12 cellular contexts compared by ENCODE assay signal in genomic region chr22:17775781-17776470, GRCh38. TPM values are rescaled to one million over a fixed set of nuclear protein-coding genes. Genes with fewer than 3 reads are reported as not detected.
DNase-seq lines count a peak whose midpoint lies in the region; ATAC-seq lines count a peak whose summit lies in the region.
"Had no signal": no experiment of that assay in that cellular context is flagged by ENCODE, and none has a peak within 500 bp of the region (broad histone marks: within the 10 kb centered on the region; RNA-seq: fewer than 3 reads in every experiment).

No MANE protein-coding gene starts in this region.

- no peaks in the 10 kb centered on the region for H3K27me3 Mint-ChIP-seq in stimulated activated naive CD8-positive, alpha-beta T cell treated with anti-CD3 and anti-CD28 coated beads, Interleukin-15, Interleukin-2, amounts not matched to agents 100 ng/mL and 50 ng/mL, for 24 hours
- peaks cover 25% of the 10 kb centered on the region for H3K27me3 Mint-ChIP-seq in activated CD4-positive, alpha-beta memory T cell treated with anti-CD3 and anti-CD28 coated beads, Interleukin-2, amount 10 ng/mL, durations not matched to agents 7 days and 5 days
- H3K27me3 Mint-ChIP-seq in memory B cell: no peaks in the 10 kb centered on the region

- peak overlapping the region; percentile 99 for H3K27ac Mint-ChIP-seq in stimulated activated naive CD8-positive, alpha-beta T cell treated with anti-CD3 and anti-CD28 coated beads, Interleukin-15, Interleukin-2, amounts not matched to agents 100 ng/mL and 50 ng/mL, for 24 hours
- peak overlapping the region; percentile 93 for H3K27ac Mint-ChIP-seq in activated CD4-positive, alpha-beta memory T cell treated with anti-CD3 and anti-CD28 coated beads, Interleukin-2, amount 10 ng/mL, durations not matched to agents 7 days and 5 days
- H3K27ac Mint-ChIP-seq in memory B cell: peak overlapping the region; percentile 90

- peaks cover 87% of the 10 kb centered on the region for H3K4me1 Mint-ChIP-seq in stimulated activated naive CD8-positive, alpha-beta T cell treated with anti-CD3 and anti-CD28 coated beads, Interleukin-15, Interleukin-2, amounts not matched to agents 100 ng/mL and 50 ng/mL, for 24 hours (ENCODE audit: low read depth)
- peaks cover 71% of the 10 kb centered on the region for H3K4me1 Mint-ChIP-seq in activated CD4-positive, alpha-beta memory T cell treated with anti-CD3 and anti-CD28 coated beads, Interleukin-2, amount 10 ng/mL, durations not matched to agents 7 days and 5 days
- H3K4me1 Mint-ChIP-seq in memory B cell: peaks cover 64% of the 10 kb centered on the region

- no peak for ATAC-seq in stimulated activated naive CD8-positive, alpha-beta T cell treated with anti-CD3 and anti-CD28 coated beads, Interleukin-15, Interleukin-2, amounts not matched to agents 100 U/mL and 50 U/mL, for 24 hours
- ATAC-seq in memory B cell (ENCODE audit: low read depth): no peak
- ATAC-seq: gastrocnemius medialis had no signal

- H3K4me3 Mint-ChIP-seq in stimulated activated naive CD8-positive, alpha-beta T cell treated with anti-CD3 and anti-CD28 coated beads, Interleukin-15, Interleukin-2, amounts not matched to agents 100 ng/mL and 50 ng/mL, for 24 hours: peak overlapping the region; percentile 67
- H3K4me3 Mint-ChIP-seq in activated CD4-positive, alpha-beta memory T cell treated with anti-CD3 and anti-CD28 coated beads, Interleukin-2, amount 10 ng/mL, durations not matched to agents 7 days and 5 days: peak overlapping the region; percentile 86
- peak overlapping the region; percentile 64 for H3K4me3 Mint-ChIP-seq in memory B cell

- no peaks in the 10 kb centered on the region for H3K9me3 Mint-ChIP-seq in stimulated activated naive CD8-positive, alpha-beta T cell treated with anti-CD3 and anti-CD28 coated beads, Interleukin-15, Interleukin-2, amounts not matched to agents 100 ng/mL and 50 ng/mL, for 24 hours
- H3K9me3 Mint-ChIP-seq in activated CD4-positive, alpha-beta memory T cell treated with anti-CD3 and anti-CD28 coated beads, Interleukin-2, amount 10 ng/mL, durations not matched to agents 7 days and 5 days: no peaks in the 10 kb centered on the region
- H3K9me3 Mint-ChIP-seq in memory B cell: no peaks in the 10 kb centered on the region

- no peaks in the 10 kb centered on the region for H3K36me3 Mint-ChIP-seq in stimulated activated naive CD8-positive, alpha-beta T cell treated with anti-CD3 and anti-CD28 coated beads, Interleukin-15, Interleukin-2, amounts not matched to agents 100 ng/mL and 50 ng/mL, for 24 hours (ENCODE audit: low read depth)
- peaks cover 14% of the 10 kb centered on the region for H3K36me3 Mint-ChIP-seq in activated CD4-positive, alpha-beta memory T cell treated with anti-CD3 and anti-CD28 coated beads, Interleukin-2, amount 10 ng/mL, durations not matched to agents 7 days and 5 days (ENCODE audit: low read depth)
- peaks cover 3% of the 10 kb centered on the region for H3K36me3 Mint-ChIP-seq in memory B cell

- no peak for DNase-seq in stimulated activated naive CD8-positive, alpha-beta T cell treated with anti-CD3 and anti-CD28 coated beads, Interleukin-15, Interleukin-2, amounts not matched to agents 100 U/mL and 50 U/mL, for 24 hours
- DNase-seq in activated CD4-positive, alpha-beta memory T cell treated with anti-CD3 and anti-CD28 coated beads, Interleukin-2, amount 10 ng/mL, durations not matched to agents 7 days and 5 days: no peak
- no peak for DNase-seq in memory B cell (ENCODE audit: low spot score in 2 of 2)
- DNase-seq in NCI-H2107 (lab: John Stamatoyannopoulos, UW): no peak
- DNase-seq in C1 segment of cervical spinal cord (lab: John Stamatoyannopoulos, UW): no peak
- no peak for DNase-seq in activated gamma-delta T cell treated with Interleukin-2 at 50 U/mL for 16 hours
- DNase-seq in NCI-H510A treated with DMSO at 0.1 percent for 48 hours (lab: John Stamatoyannopoulos, UW): no peak
- DNase-seq: gastrocnemius medialis; NCI-H2171; NK-92 treated with Interleukin-12 subunit alpha and Interleukin-12 subunit beta, amount 100 ng/mL, for 24 hours; SJCRH30 had no signal

- CTCF ChIA-PET in activated CD4-positive, alpha-beta memory T cell treated with anti-CD3 and anti-CD28 coated beads, Interleukin-2, amount 10 ng/mL, durations not matched to agents 7 days and 5 days (lab: Charles Lee): interaction anchor here (1.8 kb wide), 1 partner anchor 10 kb away, joined by 7 read pairs; no protein-coding TSS in a partner anchor

- POLR2A ChIA-PET in activated CD4-positive, alpha-beta memory T cell treated with anti-CD3 and anti-CD28 coated beads, Interleukin-2, amount 10 ng/mL, durations not matched to agents 7 days and 5 days (lab: Charles Lee): interaction anchor here (0.8 to 0.9 kb wide), 2 partner anchors 137 to 555 kb away, joined by 3 read pairs; no protein-coding TSS in a partner anchor

RNA-seq across cellular contexts. Expression of gene BID, which starts 1.7 kb away (rescaled TPM):
- 10 to 100 TPM; 21.4 to 25.7 TPM for total RNA-seq in activated CD4-positive, alpha-beta memory T cell treated with anti-CD3 and anti-CD28 coated beads, Interleukin-2, amount 10 ng/mL, durations not matched to agents 7 days and 5 days
